Comparison of ENCODE assay signal across 31 cellular contexts in the genomic region with DNA sequence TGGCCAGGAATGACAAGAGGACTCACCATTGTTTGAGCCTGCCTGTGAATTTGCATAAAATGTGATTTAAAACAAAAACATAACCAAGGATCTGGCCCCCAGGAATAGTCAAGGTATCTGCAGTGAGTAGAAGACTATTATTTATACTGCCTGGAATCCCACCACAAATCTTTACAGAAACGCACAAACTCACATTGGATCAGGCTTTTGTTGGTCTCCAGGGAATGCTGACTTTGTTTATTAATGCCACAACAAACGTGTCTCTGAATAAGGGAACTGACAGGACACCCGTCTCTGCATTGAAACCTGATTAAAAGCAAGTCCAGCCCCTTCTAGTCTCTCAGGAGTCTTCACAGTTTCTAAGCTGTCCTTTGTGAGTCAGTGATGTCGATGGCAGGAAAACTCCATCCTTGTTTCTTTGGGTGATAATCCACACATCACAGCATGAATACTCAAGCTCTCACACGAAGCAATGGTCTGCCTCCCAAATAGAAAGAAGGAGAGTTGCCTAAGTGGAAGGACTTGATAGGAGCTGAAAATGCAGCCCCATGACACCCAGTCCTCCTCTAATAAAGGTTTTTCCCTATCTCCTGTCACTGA. TPM values are rescaled to one million over a fixed set of nuclear protein-coding genes. Genes with fewer than 3 reads are reported as not detected.
"Had no signal": no experiment of that assay in that cellular context is flagged by ENCODE, and none has a peak within 500 bp of the region (broad histone marks: within the 10 kb centered on the region; RNA-seq: fewer than 3 reads in every experiment).

No MANE protein-coding gene starts in this region.

- H3K4me3 Mint-ChIP-seq: activated CD4-positive, alpha-beta T cell treated with anti-CD3 and anti-CD28 coated beads for 36 hours; activated CD8-positive, alpha-beta T cell treated with anti-CD3 and anti-CD28 coated beads for 36 hours; activated naive CD4-positive, alpha-beta T cell treated with anti-CD3 and anti-CD28 coated beads, Interleukin-2, amount 10 ng/mL, durations not matched to agents 7 days and 5 days; activated naive CD8-positive, alpha-beta T cell treated with anti-CD3 and anti-CD28 coated beads for 36 hours; activated T-cell treated with anti-CD3 and anti-CD28 coated beads, Interleukin-2, amount 50 U/mL, for 72 hours had no signal

- H3K4me3 ChIP-seq: breast epithelium, MG63, Peyer's patch, SJCRH30 had no signal

- H3K4me1 ChIP-seq: breast epithelium, Peyer's patch had no signal

- H3K4me1 Mint-ChIP-seq: activated CD4-positive, alpha-beta T cell treated with anti-CD3 and anti-CD28 coated beads for 36 hours; activated naive CD4-positive, alpha-beta T cell treated with anti-CD3 and anti-CD28 coated beads, Interleukin-2, amount 10 ng/mL, durations not matched to agents 7 days and 5 days; activated naive CD8-positive, alpha-beta T cell treated with anti-CD3 and anti-CD28 coated beads for 36 hours had no signal

- H3K9me2 ChIP-seq: SK-N-SH had no signal

- ATAC-seq: activated CD8-positive, alpha-beta T cell treated with anti-CD3 and anti-CD28 coated beads for 36 hours had no signal

- H3K9me3 Mint-ChIP-seq: activated T-cell treated with anti-CD3 and anti-CD28 coated beads, Interleukin-2, amount 50 U/mL, for 72 hours had no signal

- H3K27ac Mint-ChIP-seq: activated CD4-positive, alpha-beta T cell treated with anti-CD3 and anti-CD28 coated beads for 36 hours; activated CD8-positive, alpha-beta T cell treated with anti-CD3 and anti-CD28 coated beads for 36 hours; activated naive CD4-positive, alpha-beta T cell treated with anti-CD3 and anti-CD28 coated beads, Interleukin-2, amount 10 ng/mL, durations not matched to agents 7 days and 5 days; activated naive CD8-positive, alpha-beta T cell treated with anti-CD3 and anti-CD28 coated beads for 36 hours; activated T-cell treated with anti-CD3 and anti-CD28 coated beads, Interleukin-2, amount 50 U/mL, for 72 hours; activated T-helper 2 cell treated with anti-CD3 and anti-CD28 coated beads, Interferon-gamma antibody, Interleukin-2, Interleukin-4, amounts not matched to agents 10 μg/mL and 5 μg/mL and 100 μg/mL, durations not matched to agents 14 hours and 24 hours and 36 hours had no signal

- H3K36me3 Mint-ChIP-seq: activated naive CD4-positive, alpha-beta T cell treated with anti-CD3 and anti-CD28 coated beads, Interleukin-2, amount 10 ng/mL, durations not matched to agents 7 days and 5 days had no signal

- H3K27ac ChIP-seq: breast epithelium, Peyer's patch, RWPE1, SJCRH30, VCaP had no signal

- H3K27me3 ChIP-seq: breast epithelium, MG63, Peyer's patch, SJCRH30 had no signal

- H3K36me3 ChIP-seq: breast epithelium, Peyer's patch had no signal

- H3K9me3 ChIP-seq: breast epithelium, MG63, Peyer's patch, SJCRH30, SK-N-SH had no signal

- H3K9ac ChIP-seq: SK-N-SH had no signal

- H3K4me2 ChIP-seq: SK-N-SH had no signal

- DNase-seq: activated CD4-positive, alpha-beta T cell treated with anti-CD3 and anti-CD28 coated beads, Interleukin-2, amount 50 U/mL, for 1 hour; activated CD8-positive, alpha-beta memory T cell treated with anti-CD3 and anti-CD28 coated beads, Interleukin-2, amount 50 U/mL, for 4 hours; activated CD8-positive, alpha-beta T cell treated with anti-CD3 and anti-CD28 coated beads for 36 hours; activated gamma-delta T cell treated with Interleukin-2 at 50 U/mL for 16 hours; activated naive CD4-positive, alpha-beta T cell treated with anti-CD3 and anti-CD28 coated beads, Interleukin-2, amount 10 ng/mL, durations not matched to agents 7 days and 5 days; activated naive CD8-positive, alpha-beta T cell treated with anti-CD3 and anti-CD28 coated beads for 36 hours; central memory CD4-positive, alpha-beta T cell; MG63; MV-4-11; NCI-H1092 treated with DMSO at 0.1 percent for 48 hours; NCI-H1417 treated with DMSO at 0.1 percent for 48 hours; NCI-H1694; NCI-H2029; NCI-H2107; NCI-H2171 treated with DMSO at 0.1 percent for 48 hours; NCI-H69; NK-92 treated with Interleukin-12 subunit alpha and Interleukin-12 subunit beta, amount 100 ng/mL, for 24 hours; OCI-M1; Peyer's patch; Right ventricle myocardium superior; SJCRH30; SK-N-SH; T-helper 1 cell had no signal

RNA-seq across cellular contexts. Expression of a gene that starts 37.7 kb away (rescaled TPM):
- total RNA-seq: activated CD4-positive, alpha-beta T cell treated with anti-CD3 and anti-CD28 coated beads for 36 hours; activated CD8-positive, alpha-beta T cell treated with anti-CD3 and anti-CD28 coated beads for 36 hours; activated naive CD8-positive, alpha-beta T cell treated with anti-CD3 and anti-CD28 coated beads for 36 hours; activated T-cell treated with anti-CD3 and anti-CD28 coated beads, Interleukin-2, amount 50 U/mL, for 72 hours; activated T-helper 2 cell treated with anti-CD3 and anti-CD28 coated beads, Interferon-gamma antibody, Interleukin-2, Interleukin-4, amounts not matched to agents 10 μg/mL and 5 μg/mL and 100 μg/mL, durations not matched to agents 14 hours and 24 hours and 36 hours; breast epithelium; NCI-H460; Peyer's patch; Right ventricle myocardium superior; SJCRH30; T-helper 2 cell treated with Interferon-gamma antibody and Interleukin-4, amounts not matched to agents 100 ng/mL and 5 ng/mL, for 36 hours had no signal
- polyA plus RNA-seq: SK-N-SH had no signal
